16 cellular contexts compared by ENCODE assay signal in the genomic region with DNA sequence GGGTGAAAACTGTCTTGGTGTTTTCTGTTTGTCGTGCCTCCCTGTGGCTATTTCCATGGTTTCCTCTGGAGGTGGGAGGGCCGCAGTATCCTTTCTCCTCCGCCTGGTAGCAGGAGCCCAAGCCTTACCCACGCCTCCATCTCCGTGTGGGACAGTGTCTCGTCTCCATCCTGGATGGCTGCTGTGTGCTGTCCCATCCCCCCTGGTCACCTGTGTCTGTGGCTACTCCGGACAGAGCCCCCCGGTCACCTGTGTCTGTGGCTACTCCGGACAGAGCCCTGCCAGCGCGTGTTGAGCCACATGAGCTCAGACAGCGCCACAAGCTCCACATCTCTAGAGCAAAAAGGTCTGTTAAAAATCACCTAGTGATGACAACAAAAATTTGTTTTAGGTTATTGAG.
DNase-seq lines count a peak whose midpoint lies in the region; ATAC-seq, FAIRE-seq and TF ChIP-seq lines count a peak whose summit lies in the region.
"Had no signal": no experiment of that assay in that cellular context is flagged by ENCODE, and none has a peak within 500 bp of the region (broad histone marks: within the 10 kb centered on the region; RNA-seq: fewer than 3 reads in every experiment).

No MANE protein-coding gene starts in this region.

- TF ChIP-seq POLR2A in endothelial cell of umbilical vein (IDR thresholded peaks at IDR 0.05; ENCODE audit: low read depth, low read length) = no peak

- TF ChIP-seq CTCF in endothelial cell of umbilical vein (IDR thresholded peaks at IDR 0.05; ENCODE audit: extremely low read depth in 1 of 2, insufficient read depth in 1 of 2, low read depth in 1 of 2, low read length in 2 of 2) (no peak), psoas muscle (IDR thresholded peaks at IDR 0.05) (no peak)

- WGBS in psoas muscle, 3 donors = 95 to 98% (median 96%) methylated on average over 12 of the region's 12 CpGs

- peaks cover 4 to 42% (median 15%) of the 10 kb centered on the region in 3 donors for H3K36me3 Mint-ChIP-seq in CD8-positive, alpha-beta memory T cell

- no peak overlapping the region for H3K4me3 ChIP-seq in CD8-positive, alpha-beta memory T cell (ENCODE audit: low read length)
- H3K4me3 ChIP-seq in SJSA1 (no peak overlapping the region), endothelial cell of umbilical vein (replicated peaks in 1 of 3; ENCODE audit: insufficient read depth in 1 of 3, low read depth in 1 of 3, low read length in 3 of 3) (no peak overlapping the region), psoas muscle (no peak overlapping the region)
- H3K4me3 ChIP-seq: heart right ventricle, lung had no signal

- intact Hi-C loops in endothelial cell of umbilical vein (cut with micrococcal nuclease) (no loop called here), psoas muscle (cut with DNase I) (loop anchor here in 1 of 2 donors (5.0 kb wide), 2 partner anchors 39 to 41 kb away; no protein-coding TSS in a partner anchor)

- ATAC-seq in psoas muscle (no peak), HG02678 (IDR thresholded peaks at IDR 0.05; ENCODE audit: unreplicated experiment) (no peak), GM21360 (IDR thresholded peaks at IDR 0.05; ENCODE audit: unreplicated experiment) (no peak)
- ATAC-seq: heart right ventricle had no signal

- no peaks in the 10 kb centered on the region for H3K27me3 ChIP-seq in CD8-positive, alpha-beta memory T cell (ENCODE audit: insufficient read depth, low read length, poor library complexity, severe bottlenecking)
- H3K27me3 ChIP-seq in SJSA1 (replicated peaks) (no peaks in the 10 kb centered on the region), endothelial cell of umbilical vein (ENCODE audit: control insufficient read depth in 2 of 2, insufficient read depth in 2 of 2, low read length in 2 of 2) (no peaks in the 10 kb centered on the region), psoas muscle (ENCODE audit: insufficient read depth in 3 of 3, low read length in 2 of 3) (no peaks in the 10 kb centered on the region)
- H3K27me3 ChIP-seq: heart right ventricle had no signal

- H3K4me1 Mint-ChIP-seq in CD8-positive, alpha-beta memory T cell = peaks cover 44 to 58% (median 56%) of the 10 kb centered on the region in 3 donors

- H3K9me3 ChIP-seq in CD8-positive, alpha-beta memory T cell (ENCODE audit: low read length) = no peaks in the 10 kb centered on the region
- no peaks in the 10 kb centered on the region for H3K9me3 ChIP-seq in SJSA1 (replicated peaks)
- no peaks in the 10 kb centered on the region for H3K9me3 ChIP-seq in endothelial cell of umbilical vein (replicated peaks; ENCODE audit: control insufficient read depth, insufficient read depth, low read length)
- H3K9me3 ChIP-seq in psoas muscle = no peaks in the 10 kb centered on the region
- H3K9me3 ChIP-seq: heart right ventricle had no signal

- H3K9ac ChIP-seq in endothelial cell of umbilical vein (replicated peaks; ENCODE audit: extremely low read depth, insufficient read depth, low read length) = peak overlapping the region; percentile 26

- no peak for FAIRE-seq in endothelial cell of umbilical vein (lab: Jason Lieb, UNC)

- POLR2A ChIA-PET in CD8-positive, alpha-beta memory T cell (lab: Charles Lee) = no interaction called here
- POLR2A ChIA-PET in endothelial cell of umbilical vein (lab: Charles Lee) = no interaction called here

- dilution Hi-C loops in endothelial cell of umbilical vein (cut with MboI; ENCODE audit: extremely low pct_ligation_motif_present, low sequenced_read_pairs) = no loop called here

- H3K9me1 ChIP-seq in endothelial cell of umbilical vein (replicated peaks; ENCODE audit: control insufficient read depth, extremely low read depth, insufficient read depth, low read length) = no peaks in the 10 kb centered on the region

- H3K27ac Mint-ChIP-seq in CD8-positive, alpha-beta memory T cell = peak overlapping the region in 3 of 8 donors; percentile 17 to 65 (median 43)

- no peaks in the 10 kb centered on the region for H3K27me3 Mint-ChIP-seq in CD8-positive, alpha-beta memory T cell

- no TSS peak for BruUV-seq in endothelial cell of umbilical vein (replicated peaks; lab: Mats Ljungman, UMichigan)

- no peak overlapping the region for H2AFZ ChIP-seq in endothelial cell of umbilical vein (ENCODE audit: low read depth, low read length)

- no peak overlapping the region for H3K4me2 ChIP-seq in endothelial cell of umbilical vein (ENCODE audit: insufficient read depth, low read length)

- peak overlapping the region in 1 of 7 donors; percentile 10 for H3K4me3 Mint-ChIP-seq in CD8-positive, alpha-beta memory T cell

- no peak for DNase-seq in CD8-positive, alpha-beta memory T cell
- DNase-seq in SJSA1 (ENCODE audit: low read depth in 1 of 2, low spot score in 2 of 2) (peak in 1 of 2 experiments; percentile 22), endothelial cell of umbilical vein (ENCODE audit: low read depth, low spot score) (no peak), psoas muscle (peak in 1 of 2 donors; percentile 48), COLO829 (ENCODE audit: low spot score) (no peak), OCI-M1 (lab: John Stamatoyannopoulos, UW) (no peak)
- DNase-seq: anterior cingulate cortex; COR-L47; heart right ventricle; NCI-H2029 treated with DMSO at 0.1 percent for 48 hours; NCI-H82; SHP77 treated with DMSO at 0.1 percent for 48 hours; stimulated activated CD4-positive, alpha-beta T cell treated with anti-CD3 and anti-CD28 coated beads, Interleukin-4, amount 100 ng/mL, for 4 hours had no signal

- H3K4me1 ChIP-seq in CD8-positive, alpha-beta memory T cell (ENCODE audit: insufficient read depth, low read length) = peaks cover 46% of the 10 kb centered on the region
- H3K4me1 ChIP-seq in SJSA1 (replicated peaks) (peaks cover 60% of the 10 kb centered on the region), endothelial cell of umbilical vein (ENCODE audit: control insufficient read depth, extremely low read depth, insufficient read depth, low read length) (peaks cover 60% of the 10 kb centered on the region), psoas muscle (peaks cover 58% of the 10 kb centered on the region)

- peaks cover 2% of the 10 kb centered on the region for H3K79me2 ChIP-seq in endothelial cell of umbilical vein (ENCODE audit: control insufficient read depth, insufficient read depth, low read length)

- H4K20me1 ChIP-seq in endothelial cell of umbilical vein (replicated peaks; ENCODE audit: control insufficient read depth, extremely low read depth, insufficient read depth, low read length) = no peaks in the 10 kb centered on the region

- H3K27ac ChIP-seq in CD8-positive, alpha-beta memory T cell (ENCODE audit: low read depth, low read length) = peak overlapping the region; percentile 51
- H3K27ac ChIP-seq in SJSA1 (peak overlapping the region; percentile 76; the same call in 1 of the 2 replicates), endothelial cell of umbilical vein (ENCODE audit: insufficient read depth, low read depth, low read length) (peak overlapping the region; percentile 65), psoas muscle (peak overlapping the region; percentile 82)

- CTCF ChIA-PET in CD8-positive, alpha-beta memory T cell (lab: Charles Lee) = interaction anchor here (1.3 kb wide), 1 partner anchor 19 kb away, joined by 3 read pairs; no protein-coding TSS in a partner anchor
- CTCF ChIA-PET in endothelial cell of umbilical vein (lab: Charles Lee) = interaction anchor here (0.5 to 1.9 kb wide), 8 partner anchors 11 to 369 kb away, joined by 3 to 7 read pairs (median 3); no protein-coding TSS in a partner anchor

- H3K9me3 Mint-ChIP-seq in CD8-positive, alpha-beta memory T cell = no peaks in the 10 kb centered on the region

- H3K36me3 ChIP-seq in CD8-positive, alpha-beta memory T cell (ENCODE audit: insufficient read depth, low read length) = peaks cover 8% of the 10 kb centered on the region
- H3K36me3 ChIP-seq in SJSA1 (peaks cover 3% of the 10 kb centered on the region; the same call in 1 of the 2 replicates), endothelial cell of umbilical vein (ENCODE audit: control insufficient read depth in 2 of 2, extremely low read depth in 1 of 2, insufficient read depth in 2 of 2, low read length in 2 of 2) (no peaks in the 10 kb centered on the region), psoas muscle (ENCODE audit: insufficient read depth in 1 of 2, low read depth in 1 of 2) (no peaks in the 10 kb centered on the region)

TF ChIP-seq in endothelial cell of umbilical vein, 7 proteins besides CTCF, POLR2A, EP300 and RAD21:
- TF ChIP-seq FOS (IDR thresholded peaks at IDR 0.05; ENCODE audit: borderline replicate concordance, insufficient read depth, low read length) (no peak), EZH2 (IDR thresholded peaks at IDR 0.05; ENCODE audit: borderline replicate concordance, low read depth, low read length, severe bottlenecking) (no peak), POLR2AphosphoS5 (IDR thresholded peaks at IDR 0.05; ENCODE audit: insufficient read depth, low read depth, low read length) (no peak), MYC (IDR thresholded peaks at IDR 0.05; ENCODE audit: low read depth, low read length) (no peak), JUN (IDR thresholded peaks at IDR 0.05; ENCODE audit: borderline replicate concordance, insufficient read depth, insufficient read length, low read depth) (no peak), GATA2 (IDR thresholded peaks at IDR 0.05; ENCODE audit: insufficient read depth, insufficient read length, low read depth, low read length) (no peak)
- TF ChIP-seq, protein P1, sequence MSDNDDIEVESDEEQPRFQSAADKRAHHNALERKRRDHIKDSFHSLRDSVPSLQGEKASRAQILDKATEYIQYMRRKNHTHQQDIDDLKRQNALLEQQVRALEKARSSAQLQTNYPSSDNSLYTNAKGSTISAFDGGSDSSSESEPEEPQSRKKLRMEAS (IDR thresholded peaks at IDR 0.05; ENCODE audit: insufficient read depth, insufficient read length) = no peak
